Comparison of ENCODE assay signal across 12 cellular contexts in the genomic region with DNA sequence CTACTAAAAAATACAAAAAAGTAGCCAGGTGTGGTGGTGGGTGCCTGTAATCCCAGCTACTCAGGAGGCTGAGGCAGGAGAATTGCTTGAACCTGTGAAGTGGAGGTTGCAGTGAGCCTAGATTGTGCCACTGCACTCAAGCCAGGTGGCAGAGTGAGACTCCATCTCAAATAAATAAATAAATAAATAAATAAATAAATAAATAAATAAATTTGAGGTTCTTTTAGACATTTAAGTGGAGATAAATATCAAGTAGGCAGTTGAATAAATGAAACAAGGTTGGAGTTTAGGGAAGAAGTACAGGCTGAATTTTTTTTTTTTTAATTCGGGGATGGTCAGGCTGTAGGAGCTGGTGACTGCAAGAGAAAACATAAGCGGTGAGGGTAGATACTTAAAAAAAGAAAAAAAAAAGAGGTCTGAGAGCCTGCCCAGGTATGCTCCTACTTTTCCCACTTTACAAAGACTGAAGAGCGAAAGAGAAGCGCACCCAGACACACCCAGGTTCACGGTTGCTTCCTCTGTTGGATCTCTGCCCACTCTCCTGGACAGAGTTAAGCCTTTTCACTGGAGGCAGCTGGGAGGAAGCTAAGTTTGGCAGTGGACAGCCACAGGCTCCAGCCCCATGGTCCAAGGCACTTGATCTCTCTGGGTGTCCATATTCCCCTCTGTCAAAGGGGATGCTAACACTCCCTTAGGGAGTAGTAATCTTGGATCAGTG.
DNase-seq lines count a peak whose midpoint lies in the region; ATAC-seq and TF ChIP-seq lines count a peak whose summit lies in the region.
"Had no signal": no experiment of that assay in that cellular context is flagged by ENCODE, and none has a peak within 500 bp of the region (broad histone marks: within the 10 kb centered on the region; RNA-seq: fewer than 3 reads in every experiment).

No MANE protein-coding gene starts in this region.

- no peaks in the 10 kb centered on the region for H4K20me1 ChIP-seq in SK-N-SH (ENCODE audit: insufficient read depth)

- peak in 6 of 8 donors; percentile 27 to 55 (median 46) for ATAC-seq in heart right ventricle
- no peak for ATAC-seq in right cardiac atrium
- peak; percentile 24 for ATAC-seq in upper lobe of right lung
- ATAC-seq in GM21515 (IDR thresholded peaks at IDR 0.05; ENCODE audit: unreplicated experiment), result no peak

- H3K36me3 ChIP-seq in heart right ventricle (no peaks in the 10 kb centered on the region), SK-N-SH (replicated peaks in 1 of 2; ENCODE audit: control insufficient read depth in 1 of 2, insufficient read depth in 2 of 2, low read length in 1 of 2) (no peaks in the 10 kb centered on the region), upper lobe of right lung (no peaks in the 10 kb centered on the region)
- H3K36me3 ChIP-seq: spleen had no signal

- POLR2A ChIA-PET in SK-N-SH (lab: Yijun Ruan, JAX), result no interaction called here

- peak overlapping the region; percentile 13; the same call in 1 of the 2 replicates for H2AFZ ChIP-seq in SK-N-SH (ENCODE audit: low read depth)

- H3K9me3 ChIP-seq in heart right ventricle (no peaks in the 10 kb centered on the region), right cardiac atrium (ENCODE audit: control insufficient read depth, low read length) (no peaks in the 10 kb centered on the region), SK-N-SH (no peaks in the 10 kb centered on the region), iPS-18c (ENCODE audit: control insufficient read depth, insufficient read depth, low read length) (no peaks in the 10 kb centered on the region), upper lobe of right lung (no peaks in the 10 kb centered on the region)
- H3K9me3 ChIP-seq: spleen had no signal

- DNase-seq in heart right ventricle (peak; percentile 13 to 14), right cardiac atrium (no peak), SK-N-SH (no peak), upper lobe of right lung (no peak), kidney tubule cell (ENCODE audit: low spot score) (no peak), NCI-H526 (lab: John Stamatoyannopoulos, UW) (no peak)
- DNase-seq: activated effector memory CD4-positive, alpha-beta T cell treated with Interleukin-2 at 50 U/mL for 16 hours; NCI-H1436 had no signal

- CTCF ChIA-PET in SK-N-SH (lab: Yijun Ruan, JAX), result no interaction called here

- intact Hi-C loops in heart right ventricle (cut with DNase I), result no loop called here
- intact Hi-C loops in right cardiac atrium (cut with DNase I), result no loop called here
- intact Hi-C loops in upper lobe of right lung (cut with DNase I), result no loop called here

- TF ChIP-seq EP300 in SK-N-SH (IDR thresholded peaks at IDR 0.05; ENCODE audit: borderline replicate concordance in 1 of 2, low read depth in 1 of 2, low read length in 1 of 2), result no peak

- TF ChIP-seq CTCF in heart right ventricle (IDR thresholded peaks at IDR 0.05) (no peak), SK-N-SH (IDR thresholded peaks at IDR 0.05) (no peak), upper lobe of right lung (IDR thresholded peaks at IDR 0.05) (no peak)

- H3K9me2 ChIP-seq in SK-N-SH, result no peaks in the 10 kb centered on the region

- H3K27me3 ChIP-seq in heart right ventricle, result peaks cover 10 to 99% (median 96%) of the 10 kb centered on the region in 7 donors
- H3K27me3 ChIP-seq in right cardiac atrium (ENCODE audit: control insufficient read depth, insufficient read depth), result no peaks in the 10 kb centered on the region
- H3K27me3 ChIP-seq in SK-N-SH (ENCODE audit: insufficient read depth), result no peaks in the 10 kb centered on the region
- peaks cover 62% of the 10 kb centered on the region for H3K27me3 ChIP-seq in upper lobe of right lung

- H3K27ac ChIP-seq in heart right ventricle, result no peak overlapping the region
- H3K27ac ChIP-seq in right cardiac atrium (ENCODE audit: low read length), result no peak overlapping the region
- no peak overlapping the region for H3K27ac ChIP-seq in SK-N-SH (ENCODE audit: low read depth in 2 of 2, low read length in 1 of 2)
- no peak overlapping the region for H3K27ac ChIP-seq in upper lobe of right lung
- H3K27ac ChIP-seq: C4-2B, spleen had no signal

- H3K4me3 ChIP-seq in heart right ventricle (peak overlapping the region in 3 of 10 donors; percentile 17 to 31 (median 30)), right cardiac atrium (ENCODE audit: low read length) (no peak overlapping the region), SK-N-SH (ENCODE audit: low read depth in 2 of 2, low read length in 1 of 2) (no peak overlapping the region), iPS-18c (ENCODE audit: insufficient read depth, low read depth, low read length) (peak overlapping the region; percentile 31; the same call in 1 of the 2 replicates), upper lobe of right lung (no peak overlapping the region)

- H3K79me2 ChIP-seq in SK-N-SH (ENCODE audit: insufficient read depth), result no peaks in the 10 kb centered on the region

- no peak overlapping the region for H3K9ac ChIP-seq in SK-N-SH

- 33 to 37% methylated on average over 5 of the region's 5 CpGs for WGBS in heart right ventricle, 2 donors
- 35% methylated on average over 5 of the region's 5 CpGs for WGBS in right cardiac atrium
- 91% methylated on average over 5 of the region's 5 CpGs for WGBS in SK-N-SH (ENCODE audit: low lambda C conversion rate)

- TF ChIP-seq RAD21 in SK-N-SH (IDR thresholded peaks at IDR 0.05; ENCODE audit: low read length), result no peak

- peaks cover 4% of the 10 kb centered on the region for H3F3A ChIP-seq in SK-N-SH (replicated peaks; ENCODE audit: insufficient read depth)

- no peak overlapping the region for H3K4me2 ChIP-seq in SK-N-SH

- H3K4me1 ChIP-seq in heart right ventricle (peaks cover 5 to 25% (median 22%) of the 10 kb centered on the region in 9 donors), right cardiac atrium (ENCODE audit: control insufficient read depth, insufficient read depth, low read length) (no peaks in the 10 kb centered on the region), SK-N-SH (ENCODE audit: control insufficient read depth in 1 of 2, insufficient read depth in 2 of 2, low read depth in 1 of 2, low read length in 1 of 2) (peaks cover 0 to 6% of the 10 kb centered on the region in 2 experiments; a peak in 1 of 4 replicates), upper lobe of right lung (peaks cover 15% of the 10 kb centered on the region)

TF ChIP-seq in SK-N-SH, 30 proteins besides CTCF, POLR2A, EP300 and RAD21 (continues in another document):
- TF ChIP-seq JUND (IDR thresholded peaks at IDR 0.05), result no peak
- no peak for TF ChIP-seq RCOR1 (IDR thresholded peaks at IDR 0.05; ENCODE audit: low read length)
- TF ChIP-seq, protein P1, sequence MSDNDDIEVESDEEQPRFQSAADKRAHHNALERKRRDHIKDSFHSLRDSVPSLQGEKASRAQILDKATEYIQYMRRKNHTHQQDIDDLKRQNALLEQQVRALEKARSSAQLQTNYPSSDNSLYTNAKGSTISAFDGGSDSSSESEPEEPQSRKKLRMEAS (IDR thresholded peaks at IDR 0.05; ENCODE audit: low read depth), result no peak
- TF ChIP-seq, protein P2, sequence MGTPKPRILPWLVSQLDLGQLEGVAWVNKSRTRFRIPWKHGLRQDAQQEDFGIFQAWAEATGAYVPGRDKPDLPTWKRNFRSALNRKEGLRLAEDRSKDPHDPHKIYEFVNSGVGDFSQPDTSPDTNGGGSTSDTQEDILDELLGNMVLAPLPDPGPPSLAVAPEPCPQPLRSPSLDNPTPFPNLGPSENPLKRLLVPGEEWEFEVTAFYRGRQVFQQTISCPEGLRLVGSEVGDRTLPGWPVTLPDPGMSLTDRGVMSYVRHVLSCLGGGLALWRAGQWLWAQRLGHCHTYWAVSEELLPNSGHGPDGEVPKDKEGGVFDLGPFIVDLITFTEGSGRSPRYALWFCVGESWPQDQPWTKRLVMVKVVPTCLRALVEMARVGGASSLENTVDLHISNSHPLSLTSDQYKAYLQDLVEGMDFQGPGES (IDR thresholded peaks at IDR 0.05; ENCODE audit: low read depth, low read length), result no peak
- no peak for TF ChIP-seq FOSL2 (IDR thresholded peaks at IDR 0.05; ENCODE audit: borderline replicate concordance, low read depth)
- no peak for TF ChIP-seq REST (IDR thresholded peaks at IDR 0.05; ENCODE audit: low read depth, low read length)
- no peak for TF ChIP-seq CHD2 (IDR thresholded peaks at IDR 0.05; ENCODE audit: low read length, partially characterized antibody)
- TF ChIP-seq, protein P3, sequence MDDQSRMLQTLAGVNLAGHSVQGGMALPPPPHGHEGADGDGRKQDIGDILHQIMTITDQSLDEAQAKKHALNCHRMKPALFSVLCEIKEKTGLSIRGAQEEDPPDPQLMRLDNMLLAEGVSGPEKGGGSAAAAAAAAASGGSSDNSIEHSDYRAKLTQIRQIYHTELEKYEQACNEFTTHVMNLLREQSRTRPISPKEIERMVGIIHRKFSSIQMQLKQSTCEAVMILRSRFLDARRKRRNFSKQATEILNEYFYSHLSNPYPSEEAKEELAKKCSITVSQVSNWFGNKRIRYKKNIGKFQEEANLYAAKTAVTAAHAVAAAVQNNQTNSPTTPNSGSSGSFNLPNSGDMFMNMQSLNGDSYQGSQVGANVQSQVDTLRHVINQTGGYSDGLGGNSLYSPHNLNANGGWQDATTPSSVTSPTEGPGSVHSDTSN (IDR thresholded peaks at IDR 0.05), result no peak
- TF ChIP-seq TEAD4 (IDR thresholded peaks at IDR 0.05; ENCODE audit: borderline replicate concordance, insufficient read depth), result no peak

Comparison
In these comparisons a context has a peak if more than half of its experiments do, and no peak if none do; other contexts are left out.
1. ATAC-seq: peak in heart right ventricle (6 of 8) and upper lobe of right lung (single experiment); none in right cardiac atrium (0 of 2) and GM21515 (single experiment).
2. DNase-seq: peak in heart right ventricle (2 of 2); none in right cardiac atrium (0 of 3), SK-N-SH (single experiment), upper lobe of right lung (single experiment), kidney tubule cell (single experiment) and NCI-H526 (0 of 2).